In genomic region chr14:104794641-104795467, GRCh38 we compare ENCODE assay signal across 1 cellular context.
A peak's percentile ranks its signal among the peaks of the same experiment; 100 is the strongest.
TF ChIP-seq lines count a peak whose summit lies in the region.

No MANE protein-coding gene starts in this region.

TF ChIP-seq in K562, 482 proteins besides CTCF, POLR2A, EP300 and RAD21 (continues in another document):
- TF ChIP-seq ARID4B (CRISPR knock-in tag; IDR thresholded peaks at IDR 0.05) (0 out of 2 replicates have a peak, but pooled peaks have one; percentile 31), ZNF431 (CRISPR knock-in tag; IDR thresholded peaks at IDR 0.05) (no peak), RBFOX2 (IDR thresholded peaks at IDR 0.05; ENCODE audit: low read depth, low read length) (peak; percentile 66), ZBTB2 (IDR thresholded peaks at IDR 0.05) (no peak), CHD4 (IDR thresholded peaks at IDR 0.05; ENCODE audit: insufficient read depth, insufficient replicate concordance, low read depth, low read length, poor library complexity, severe bottlenecking) (no peak), ZBTB11 (CRISPR knock-in tag; IDR thresholded peaks at IDR 0.05) (0 out of 6 replicates have a peak, but pooled peaks of 1 of the 3 experiments have one; percentile 38), NR2C1 (IDR thresholded peaks at IDR 0.05) (0 out of 2 replicates have a peak, but pooled peaks have one; percentile 12), NR2C1 (tag; IDR thresholded peaks at IDR 0.05) (no peak), HEY1 (CRISPR knock-in tag; IDR thresholded peaks at IDR 0.05; ENCODE audit: borderline replicate concordance) (no peak), NFRKB (IDR thresholded peaks at IDR 0.05; ENCODE audit: low read depth) (no peak), NONO (IDR thresholded peaks at IDR 0.05; ENCODE audit: low read depth in 2 of 2, low read length in 1 of 2) (peak in 1 of 2 experiments; percentile 23; a peak in 1 of 4 replicates), ZZZ3 (IDR thresholded peaks at IDR 0.05) (no peak), UBTF (IDR thresholded peaks at IDR 0.05; ENCODE audit: borderline replicate concordance in 1 of 2, low read depth in 2 of 2, low read length in 2 of 2) (peak in 1 of 2 experiments; percentile 48; a peak in 1 of 4 replicates), RBBP5 (IDR thresholded peaks at IDR 0.05; ENCODE audit: borderline replicate concordance, insufficient read depth, low read length, poor library complexity, severe bottlenecking) (peak; percentile 46), VEZF1 (CRISPR knock-in tag; IDR thresholded peaks at IDR 0.05) (peak; percentile 45; the same call in 1 of the 2 replicates), MITF (IDR thresholded peaks at IDR 0.05) (no peak), ELF1 (tag; IDR thresholded peaks at IDR 0.05) (0 out of 2 replicates have a peak, but pooled peaks have one; percentile 24), GATAD2B (IDR thresholded peaks at IDR 0.05; ENCODE audit: borderline replicate concordance) (peak; percentile 62; the same call in 1 of the 2 replicates), ZNF639 (CRISPR knock-in tag; conservative IDR thresholded peaks at IDR 0.05 in 1 of 2, IDR thresholded peaks at IDR 0.05 in 1 of 2) (0 out of 4 replicates have a peak, but pooled peaks of 1 of the 2 experiments have one; percentile 18), CEBPG (CRISPR knock-in tag; IDR thresholded peaks at IDR 0.05) (no peak), CEBPG (tag; conservative IDR thresholded peaks at IDR 0.05 in 1 of 2, IDR thresholded peaks at IDR 0.05 in 1 of 2) (no peak), CBFA2T2 (conservative IDR thresholded peaks at IDR 0.05) (no peak), BRCA1 (IDR thresholded peaks at IDR 0.05) (no peak), BRCA1 (CRISPR knock-in tag; IDR thresholded peaks at IDR 0.05) (no peak), KAT2B (IDR thresholded peaks at IDR 0.05; ENCODE audit: low read depth, low read length) (no peak), HMGN3 (IDR thresholded peaks at IDR 0.05; ENCODE audit: borderline replicate concordance, extremely low read depth, insufficient read length, low read depth, low read length) (peak; percentile 59), GABPB1 (CRISPR knock-in tag; IDR thresholded peaks at IDR 0.05) (0 out of 2 replicates have a peak, but pooled peaks have one; percentile 40), GABPB2 (CRISPR knock-in tag; conservative IDR thresholded peaks at IDR 0.05) (no peak), RBM17 (IDR thresholded peaks at IDR 0.05; ENCODE audit: borderline replicate concordance, low read depth, low read length) (no peak), WHSC1 (IDR thresholded peaks at IDR 0.05; ENCODE audit: low read length) (no peak), RB1 (IDR thresholded peaks at IDR 0.05; ENCODE audit: low read depth) (no peak), SAP30 (IDR thresholded peaks at IDR 0.05; ENCODE audit: borderline replicate concordance, insufficient read depth, low read depth, low read length, poor library complexity, severe bottlenecking) (peak; percentile 14), POLR2G (IDR thresholded peaks at IDR 0.05; ENCODE audit: low read depth, low read length) (peak; percentile 39; the same call in 1 of the 2 replicates), SMARCE1 (IDR thresholded peaks at IDR 0.05) (0 out of 2 replicates have a peak, but pooled peaks have one; percentile 22), HNRNPH1 (optimal IDR thresholded peaks at IDR 0.05; ENCODE audit: low read depth, low read length) (no peak), ARID3A (IDR thresholded peaks at IDR 0.05; ENCODE audit: borderline replicate concordance, low read depth, low read length) (no peak), ZNF146 (CRISPR knock-in tag; IDR thresholded peaks at IDR 0.05; ENCODE audit: unreplicated experiment) (no peak)
